Comparison of ENCODE assay signal across 1 cellular context in the genomic region with DNA sequence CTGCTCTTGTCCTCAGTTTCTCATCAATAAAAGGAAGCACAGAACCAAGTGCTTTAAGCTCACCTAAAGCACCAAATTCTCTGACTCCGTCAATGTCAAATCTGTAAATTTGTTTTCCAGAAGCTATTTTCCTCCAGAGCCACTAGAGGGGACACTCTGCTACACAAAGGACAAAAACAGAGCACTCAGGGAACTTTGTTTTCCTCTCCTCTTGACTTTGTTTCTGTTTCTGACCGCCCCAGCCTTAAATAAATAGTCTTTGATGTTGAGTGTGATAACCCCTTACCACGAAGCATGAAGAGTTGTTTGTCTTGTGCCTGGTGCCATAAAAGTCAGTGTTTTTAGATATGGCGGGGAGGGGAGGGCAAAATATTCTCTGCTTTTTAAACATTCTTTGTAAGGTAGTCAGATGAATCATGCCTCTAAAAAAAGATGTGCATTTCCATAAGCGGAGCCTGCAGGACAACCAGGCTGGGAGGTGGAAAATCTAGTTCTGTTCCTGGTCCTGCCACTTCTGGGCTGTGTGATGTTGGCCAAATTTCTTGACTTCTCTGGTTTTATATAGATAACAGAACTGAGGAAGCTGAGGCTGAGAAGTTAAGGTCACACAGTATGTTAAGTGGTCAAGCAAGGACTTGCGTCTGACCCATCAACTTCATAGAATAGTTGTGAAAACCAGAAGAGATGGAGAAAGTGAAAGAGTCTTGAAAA.
TF ChIP-seq lines count a peak whose summit lies in the region.

No MANE protein-coding gene starts in this region.

TF ChIP-seq in HepG2, 621 proteins besides CTCF, POLR2A, EP300 and RAD21 (continued from another document and continues in another):
- peak; percentile 88; the same call in 1 of the 2 replicates for TF ChIP-seq ZNF609 (CRISPR knock-in tag; IDR thresholded peaks at IDR 0.05; ENCODE audit: borderline replicate concordance)
- peak; percentile 34; the same call in 1 of the 2 replicates for TF ChIP-seq HNF4G (IDR thresholded peaks at IDR 0.05; ENCODE audit: borderline replicate concordance, low read depth, low read length)
- peak; percentile 57; the same call in 1 of the 2 replicates for TF ChIP-seq HNF4G (CRISPR knock-in tag; IDR thresholded peaks at IDR 0.05; ENCODE audit: borderline replicate concordance, low read depth)
- peak; percentile 60; the same call in 1 of the 2 replicates for TF ChIP-seq POGK (CRISPR knock-in tag; conservative IDR thresholded peaks at IDR 0.05)
- no peak for TF ChIP-seq DDIT3 (CRISPR knock-in tag; IDR thresholded peaks at IDR 0.05)
- TF ChIP-seq ZFAT (CRISPR knock-in tag; conservative IDR thresholded peaks at IDR 0.05) = no peak
- TF ChIP-seq ELF4 (CRISPR knock-in tag; IDR thresholded peaks at IDR 0.05; ENCODE audit: borderline replicate concordance) = no peak
- TF ChIP-seq ZBTB43 (CRISPR knock-in tag; conservative IDR thresholded peaks at IDR 0.05) = peak; percentile 76
- no peak for TF ChIP-seq ZNF749 (CRISPR knock-in tag; IDR thresholded peaks at IDR 0.05; ENCODE audit: borderline replicate concordance)
- TF ChIP-seq, protein P1, sequence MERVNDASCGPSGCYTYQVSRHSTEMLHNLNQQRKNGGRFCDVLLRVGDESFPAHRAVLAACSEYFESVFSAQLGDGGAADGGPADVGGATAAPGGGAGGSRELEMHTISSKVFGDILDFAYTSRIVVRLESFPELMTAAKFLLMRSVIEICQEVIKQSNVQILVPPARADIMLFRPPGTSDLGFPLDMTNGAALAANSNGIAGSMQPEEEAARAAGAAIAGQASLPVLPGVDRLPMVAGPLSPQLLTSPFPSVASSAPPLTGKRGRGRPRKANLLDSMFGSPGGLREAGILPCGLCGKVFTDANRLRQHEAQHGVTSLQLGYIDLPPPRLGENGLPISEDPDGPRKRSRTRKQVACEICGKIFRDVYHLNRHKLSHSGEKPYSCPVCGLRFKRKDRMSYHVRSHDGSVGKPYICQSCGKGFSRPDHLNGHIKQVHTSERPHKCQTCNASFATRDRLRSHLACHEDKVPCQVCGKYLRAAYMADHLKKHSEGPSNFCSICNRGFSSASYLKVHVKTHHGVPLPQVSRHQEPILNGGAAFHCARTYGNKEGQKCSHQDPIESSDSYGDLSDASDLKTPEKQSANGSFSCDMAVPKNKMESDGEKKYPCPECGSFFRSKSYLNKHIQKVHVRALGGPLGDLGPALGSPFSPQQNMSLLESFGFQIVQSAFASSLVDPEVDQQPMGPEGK (CRISPR knock-in tag; IDR thresholded peaks at IDR 0.05) = peak; percentile 96
- TF ChIP-seq HHEX (CRISPR knock-in tag; IDR thresholded peaks at IDR 0.05) = 0 out of 2 replicates have a peak, but pooled peaks have one; percentile 65
- TF ChIP-seq ELF3 (CRISPR knock-in tag; IDR thresholded peaks at IDR 0.05) = peak; percentile 87
- no peak for TF ChIP-seq BRD4 (CRISPR knock-in tag; IDR thresholded peaks at IDR 0.05)
- TF ChIP-seq SP4 (CRISPR knock-in tag; IDR thresholded peaks at IDR 0.05) = no peak
- TF ChIP-seq ZNF614 (CRISPR knock-in tag; IDR thresholded peaks at IDR 0.05; ENCODE audit: borderline replicate concordance) = peak; percentile 22; the same call in 1 of the 2 replicates
- peak; percentile 70; the same call in 1 of the 2 replicates for TF ChIP-seq TCF7L2 (IDR thresholded peaks at IDR 0.05; ENCODE audit: low read depth, low read length)
- TF ChIP-seq ZBTB20 (CRISPR knock-in tag; IDR thresholded peaks at IDR 0.05; ENCODE audit: borderline replicate concordance, low read depth) = peak; percentile 90
- no peak for TF ChIP-seq DBP (CRISPR knock-in tag; IDR thresholded peaks at IDR 0.05; ENCODE audit: not compliant biosample characterization)
- no peak for TF ChIP-seq U2AF2 (IDR thresholded peaks at IDR 0.05; ENCODE audit: low read depth, low read length)
- peak; percentile 49; the same call in 1 of the 2 replicates for TF ChIP-seq ZNF264 (CRISPR knock-in tag; IDR thresholded peaks at IDR 0.05)
- 0 out of 2 replicates have a peak, but pooled peaks have one; percentile 22 for TF ChIP-seq SRF (IDR thresholded peaks at IDR 0.05; ENCODE audit: low read depth, low read length)
- no peak for TF ChIP-seq HIVEP1 (CRISPR knock-in tag; IDR thresholded peaks at IDR 0.05)
- TF ChIP-seq ZNF644 (CRISPR knock-in tag; IDR thresholded peaks at IDR 0.05; ENCODE audit: low read depth) = peak; percentile 60; the same call in 1 of the 2 replicates
- 0 out of 2 replicates have a peak, but pooled peaks have one; percentile 32 for TF ChIP-seq IRF2 (CRISPR knock-in tag; IDR thresholded peaks at IDR 0.05)
- no peak for TF ChIP-seq ZNF121 (CRISPR knock-in tag; IDR thresholded peaks at IDR 0.05)
- peak; percentile 30; the same call in 1 of the 2 replicates for TF ChIP-seq SMAD3 (CRISPR knock-in tag; IDR thresholded peaks at IDR 0.05)
- peak; percentile 86 for TF ChIP-seq RARA (CRISPR knock-in tag; IDR thresholded peaks at IDR 0.05)
- TF ChIP-seq SIX1 (CRISPR knock-in tag; IDR thresholded peaks at IDR 0.05; ENCODE audit: borderline replicate concordance) = peak; percentile 73; the same call in 1 of the 2 replicates
- TF ChIP-seq ZNF30 (CRISPR knock-in tag; IDR thresholded peaks at IDR 0.05) = no peak
- no peak for TF ChIP-seq ELK4 (CRISPR knock-in tag; IDR thresholded peaks at IDR 0.05; ENCODE audit: borderline replicate concordance)
- peak in 1 of 2 experiments; percentile 84; a peak in 2 of 4 replicates for TF ChIP-seq NR2F1 (CRISPR knock-in tag; IDR thresholded peaks at IDR 0.05)
- peak; percentile 35; the same call in 1 of the 2 replicates for TF ChIP-seq ZNF143 (CRISPR knock-in tag; IDR thresholded peaks at IDR 0.05)
- TF ChIP-seq ZNF557 (CRISPR knock-in tag; IDR thresholded peaks at IDR 0.05) = peak; percentile 87
- TF ChIP-seq EZH2 (conservative IDR thresholded peaks at IDR 0.05; ENCODE audit: low read depth, low read length) = no peak
- peak; percentile 88 for TF ChIP-seq RXRB (CRISPR knock-in tag; IDR thresholded peaks at IDR 0.05; ENCODE audit: borderline replicate concordance)
- TF ChIP-seq SOX5 (CRISPR knock-in tag; IDR thresholded peaks at IDR 0.05; ENCODE audit: borderline replicate concordance) = peak; percentile 94
- peak; percentile 94 for TF ChIP-seq HMG20A (CRISPR knock-in tag; IDR thresholded peaks at IDR 0.05; ENCODE audit: borderline replicate concordance)
- peak; percentile 99 for TF ChIP-seq RCOR2 (CRISPR knock-in tag; IDR thresholded peaks at IDR 0.05)
- peak; percentile 68 for TF ChIP-seq BHLHE40 (IDR thresholded peaks at IDR 0.05; ENCODE audit: low read length)
- no peak for TF ChIP-seq ZNF691 (CRISPR knock-in tag; IDR thresholded peaks at IDR 0.05; ENCODE audit: borderline replicate concordance, low read depth)
- TF ChIP-seq HOXA3 (CRISPR knock-in tag; IDR thresholded peaks at IDR 0.05) = peak; percentile 61; the same call in 1 of the 2 replicates
- TF ChIP-seq HNRNPLL (IDR thresholded peaks at IDR 0.05; ENCODE audit: low read depth, low read length, poor library complexity, severe bottlenecking) = no peak
- TF ChIP-seq ZNF781 (CRISPR knock-in tag; IDR thresholded peaks at IDR 0.05; ENCODE audit: borderline replicate concordance, not compliant biosample characterization) = peak; percentile 31
- peak; percentile 71; the same call in 1 of the 2 replicates for TF ChIP-seq KAT8 (CRISPR knock-in tag; IDR thresholded peaks at IDR 0.05)
- peak; percentile 87; the same call in 1 of the 2 replicates for TF ChIP-seq FOXK1 (CRISPR knock-in tag; IDR thresholded peaks at IDR 0.05; ENCODE audit: borderline replicate concordance, low read depth)
- peak; percentile 37; the same call in 1 of the 2 replicates for TF ChIP-seq ZBTB7B (CRISPR knock-in tag; IDR thresholded peaks at IDR 0.05)
- TF ChIP-seq FOXO1 (CRISPR knock-in tag; IDR thresholded peaks at IDR 0.05) = peak; percentile 85
